ENCODE assay signal across 8 cellular contexts in the genomic region with DNA sequence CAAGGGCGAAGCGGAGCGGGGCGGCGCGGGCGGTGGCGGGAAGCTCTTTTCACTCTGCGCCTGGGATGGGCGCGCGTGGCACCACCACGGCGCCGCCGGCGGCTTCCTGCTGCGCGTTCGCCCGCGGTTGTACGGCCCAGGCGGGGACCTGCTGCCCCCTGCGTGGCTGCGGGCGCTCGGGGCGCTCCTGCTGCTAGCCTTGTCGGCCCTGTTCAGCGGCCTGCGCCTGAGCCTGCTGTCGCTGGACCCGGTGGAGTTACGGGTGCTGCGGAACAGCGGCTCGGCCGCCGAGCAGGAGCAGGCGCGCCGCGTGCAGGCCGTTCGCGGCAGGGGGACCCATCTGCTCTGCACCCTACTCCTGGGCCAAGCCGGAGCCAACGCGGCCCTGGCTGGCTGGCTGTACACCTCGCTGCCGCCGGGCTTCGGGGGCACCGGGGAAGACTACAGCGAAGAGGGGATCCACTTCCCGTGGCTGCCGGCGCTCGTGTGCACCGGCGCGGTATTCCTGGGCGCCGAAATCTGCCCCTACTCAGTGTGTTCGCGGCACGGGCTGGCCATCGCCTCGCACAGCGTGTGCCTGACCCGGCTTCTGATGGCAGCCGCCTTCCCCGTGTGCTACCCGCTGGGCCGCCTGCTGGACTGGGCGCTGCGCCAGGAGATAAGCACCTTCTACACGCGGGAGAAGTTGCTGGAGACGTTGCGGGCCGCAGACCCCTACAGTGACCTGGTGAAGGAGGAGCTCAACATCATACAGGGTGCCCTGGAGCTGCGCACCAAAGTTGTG. TPM values are rescaled to one million over a fixed set of nuclear protein-coding genes. Genes with fewer than 3 reads are reported as not detected.
DNase-seq lines count a peak whose midpoint lies in the region; ATAC-seq and TF ChIP-seq lines count a peak whose summit lies in the region.

No MANE protein-coding gene starts in this region.

- ATAC-seq in HG03103 (IDR thresholded peaks at IDR 0.05; ENCODE audit: low read depth, unreplicated experiment) (peak; percentile 32), GM18870 (IDR thresholded peaks at IDR 0.05; ENCODE audit: unreplicated experiment) (no peak)

- H3K27ac Mint-ChIP-seq in activated naive CD4-positive, alpha-beta T cell treated with anti-CD3 and anti-CD28 coated beads for 36 hours: no peak overlapping the region

- WGBS in sigmoid colon, 2 donors: 2 to 3% methylated on average over 84 of the region's 84 CpGs

- H3K4me3 ChIP-seq in left ventricle myocardium inferior (peak overlapping the region; percentile 68), sigmoid colon (peak overlapping the region; percentile 42 to 77 (median 56))

- H3K36me3 Mint-ChIP-seq in activated naive CD4-positive, alpha-beta T cell treated with anti-CD3 and anti-CD28 coated beads for 36 hours (ENCODE audit: low read depth): peaks cover 3% of the 10 kb centered on the region

- intact Hi-C loops in activated naive CD4-positive, alpha-beta T cell treated with anti-CD3 and anti-CD28 coated beads for 36 hours (cut with micrococcal nuclease): no loop called here
- intact Hi-C loops in left ventricle myocardium inferior (cut with micrococcal nuclease): no loop called here
- intact Hi-C loops in sigmoid colon (cut with DNase I): no loop called here

- no peak overlapping the region for H3K27ac ChIP-seq in left ventricle myocardium inferior (replicated peaks)
- H3K27ac ChIP-seq in sigmoid colon: peak overlapping the region in 3 of 4 donors; percentile 42 to 59 (median 47)

- no peaks in the 10 kb centered on the region for H3K9me3 Mint-ChIP-seq in activated naive CD4-positive, alpha-beta T cell treated with anti-CD3 and anti-CD28 coated beads for 36 hours

- H3K36me3 ChIP-seq in left ventricle myocardium inferior (no peaks in the 10 kb centered on the region), sigmoid colon (no peaks in the 10 kb centered on the region)

- TF ChIP-seq CTCF in left ventricle myocardium inferior (IDR thresholded peaks at IDR 0.05; ENCODE audit: borderline replicate concordance): no peak
- TF ChIP-seq CTCF in sigmoid colon (IDR thresholded peaks at IDR 0.05): no peak

- H3K4me1 ChIP-seq in left ventricle myocardium inferior (peaks cover 19% of the 10 kb centered on the region), sigmoid colon (peaks cover 0 to 20% (median 19%) of the 10 kb centered on the region in 4 donors)

- H3K27me3 ChIP-seq in left ventricle myocardium inferior (ENCODE audit: low read depth) (peaks cover 78% of the 10 kb centered on the region), sigmoid colon (peaks cover 0 to 23% (median 20%) of the 10 kb centered on the region in 3 donors)

- peak; percentile 18 for DNase-seq in activated naive CD4-positive, alpha-beta T cell treated with anti-CD3 and anti-CD28 coated beads for 36 hours
- no peak for DNase-seq in activated naive CD4-positive, alpha-beta T cell treated with Interleukin-2 at 50 U/mL for 16 hours
- DNase-seq in activated T-cell treated with anti-CD3 and anti-CD28 coated beads, Interleukin-2, amount 50 U/mL, for 48 hours: peak; percentile 30 to 41
- no peak for DNase-seq in left ventricle myocardium inferior
- peak; percentile 69 for DNase-seq in sigmoid colon
- no peak for DNase-seq in activated CD4-positive, CD25-positive, alpha-beta regulatory T cell (lab: John Stamatoyannopoulos, UW)

- H3K4me3 Mint-ChIP-seq in activated naive CD4-positive, alpha-beta T cell treated with anti-CD3 and anti-CD28 coated beads for 36 hours: peak overlapping the region; percentile 58

- no peak for TF ChIP-seq EP300 in sigmoid colon (IDR thresholded peaks at IDR 0.05)

- no peak for TF ChIP-seq POLR2A in sigmoid colon (IDR thresholded peaks at IDR 0.05)

- H3K4me1 Mint-ChIP-seq in activated naive CD4-positive, alpha-beta T cell treated with anti-CD3 and anti-CD28 coated beads for 36 hours (ENCODE audit: low read depth): peaks cover 16% of the 10 kb centered on the region

- H3K9me3 ChIP-seq in left ventricle myocardium inferior (replicated peaks): no peaks in the 10 kb centered on the region
- H3K9me3 ChIP-seq in sigmoid colon: no peaks in the 10 kb centered on the region

- CTCF ChIA-PET in activated naive CD4-positive, alpha-beta T cell treated with anti-CD3 and anti-CD28 coated beads for 36 hours (lab: Charles Lee): no interaction called here

- peaks cover 30% of the 10 kb centered on the region for H3K27me3 Mint-ChIP-seq in activated naive CD4-positive, alpha-beta T cell treated with anti-CD3 and anti-CD28 coated beads for 36 hours (ENCODE audit: low read depth)

RNA-seq across cellular contexts. Expression of a gene that starts 0.9 kb away (rescaled TPM):
- total RNA-seq in activated naive CD4-positive, alpha-beta T cell treated with anti-CD3 and anti-CD28 coated beads for 36 hours: 1 to 10 TPM in 1 of 2 experiments, under 1 TPM in 1; 0.81 to 1.0 TPM
- 0.19 TPM for total RNA-seq in left ventricle myocardium inferior
- 1 to 10 TPM; 1.1 to 2.2 (median 1.2) TPM for total RNA-seq in sigmoid colon
- under 1 TPM in 1 of 3 donors, not detected in 2; 0.23 TPM for polyA plus RNA-seq in sigmoid colon

Comparison
In these comparisons a context has a peak if more than half of its experiments do, and no peak if none do; other contexts are left out.
1. DNase-seq: peak in activated naive CD4-positive, alpha-beta T cell treated with anti-CD3 and anti-CD28 coated beads for 36 hours (single experiment), activated T-cell treated with anti-CD3 and anti-CD28 coated beads, Interleukin-2, amount 50 U/mL, for 48 hours (2 of 2) and sigmoid colon (single experiment); none in activated naive CD4-positive, alpha-beta T cell treated with Interleukin-2 at 50 U/mL for 16 hours (single experiment), left ventricle myocardium inferior (single experiment) and activated CD4-positive, CD25-positive, alpha-beta regulatory T cell (0 of 4).